ENCODE assay signal across 2 cellular contexts in the genomic region with DNA sequence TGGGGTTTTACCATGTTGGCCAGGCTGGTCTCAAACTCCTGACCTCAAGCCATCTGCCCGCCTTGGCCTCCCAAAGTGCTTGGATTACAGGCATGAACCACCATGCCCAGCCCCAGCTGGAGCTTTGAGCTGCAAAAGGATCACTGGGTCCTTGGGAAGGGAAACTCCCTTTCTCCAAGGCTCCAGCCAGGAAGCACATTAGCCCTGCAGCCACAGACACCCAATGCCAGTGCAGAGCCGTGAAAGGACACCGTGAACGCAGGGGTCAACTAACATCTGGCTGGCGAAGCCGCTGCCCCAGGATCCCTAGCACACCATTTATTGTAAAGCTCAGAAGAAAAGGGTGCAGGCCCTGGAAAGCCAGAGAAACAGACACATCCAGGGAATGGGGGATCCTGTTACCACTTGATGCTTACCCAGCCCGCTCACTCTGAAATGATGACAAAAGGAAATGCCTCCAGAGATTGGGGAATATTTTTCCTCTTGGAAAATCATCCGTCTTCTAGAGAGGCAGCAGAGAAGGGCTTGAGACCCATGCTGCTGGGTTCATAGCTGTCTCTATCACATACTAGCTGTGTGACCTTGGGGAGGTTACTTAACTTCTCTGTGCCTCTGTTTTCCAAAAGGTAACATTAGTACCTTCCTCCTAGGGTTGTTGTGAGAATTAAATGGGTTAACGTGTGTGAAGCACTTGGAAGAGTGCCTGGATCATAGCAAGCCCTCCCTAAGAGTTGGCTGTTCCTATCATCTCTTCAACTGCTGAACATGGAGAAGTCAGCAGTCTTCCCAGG.
TF ChIP-seq lines count a peak whose summit lies in the region.

No MANE protein-coding gene starts in this region.

TF ChIP-seq in HEK293, 187 proteins besides CTCF, POLR2A, EP300 and RAD21:
- TF ChIP-seq ZNF768 (tag by site-specific recombination; IDR thresholded peaks at IDR 0.05) (peak; percentile 75), GLI2 (tag by site-specific recombination; IDR thresholded peaks at IDR 0.05; ENCODE audit: borderline replicate concordance, low read depth) (no peak), ZNF837 (tag by site-specific recombination; IDR thresholded peaks at IDR 0.05) (no peak)
- TF ChIP-seq, protein P1, sequence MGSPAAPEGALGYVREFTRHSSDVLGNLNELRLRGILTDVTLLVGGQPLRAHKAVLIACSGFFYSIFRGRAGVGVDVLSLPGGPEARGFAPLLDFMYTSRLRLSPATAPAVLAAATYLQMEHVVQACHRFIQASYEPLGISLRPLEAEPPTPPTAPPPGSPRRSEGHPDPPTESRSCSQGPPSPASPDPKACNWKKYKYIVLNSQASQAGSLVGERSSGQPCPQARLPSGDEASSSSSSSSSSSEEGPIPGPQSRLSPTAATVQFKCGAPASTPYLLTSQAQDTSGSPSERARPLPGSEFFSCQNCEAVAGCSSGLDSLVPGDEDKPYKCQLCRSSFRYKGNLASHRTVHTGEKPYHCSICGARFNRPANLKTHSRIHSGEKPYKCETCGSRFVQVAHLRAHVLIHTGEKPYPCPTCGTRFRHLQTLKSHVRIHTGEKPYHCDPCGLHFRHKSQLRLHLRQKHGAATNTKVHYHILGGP (tag by site-specific recombination; IDR thresholded peaks at IDR 0.05): no peak
- TF ChIP-seq, protein P2, sequence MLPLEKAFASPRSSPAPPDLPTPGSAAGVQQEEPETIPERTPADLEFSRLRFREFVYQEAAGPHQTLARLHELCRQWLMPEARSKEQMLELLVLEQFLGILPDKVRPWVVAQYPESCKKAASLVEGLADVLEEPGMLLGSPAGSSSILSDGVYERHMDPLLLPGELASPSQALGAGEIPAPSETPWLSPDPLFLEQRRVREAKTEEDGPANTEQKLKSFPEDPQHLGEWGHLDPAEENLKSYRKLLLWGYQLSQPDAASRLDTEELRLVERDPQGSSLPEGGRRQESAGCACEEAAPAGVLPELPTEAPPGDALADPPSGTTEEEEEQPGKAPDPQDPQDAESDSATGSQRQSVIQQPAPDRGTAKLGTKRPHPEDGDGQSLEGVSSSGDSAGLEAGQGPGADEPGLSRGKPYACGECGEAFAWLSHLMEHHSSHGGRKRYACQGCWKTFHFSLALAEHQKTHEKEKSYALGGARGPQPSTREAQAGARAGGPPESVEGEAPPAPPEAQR (tag by site-specific recombination; IDR thresholded peaks at IDR 0.05): no peak

TF ChIP-seq in K562, 482 proteins besides CTCF, POLR2A, EP300 and RAD21:
- TF ChIP-seq RBM25 (IDR thresholded peaks at IDR 0.05; ENCODE audit: low read depth, low read length, severe bottlenecking) (peak; percentile 68), ZFP36 (IDR thresholded peaks at IDR 0.05; ENCODE audit: low read depth, low read length, partially characterized antibody) (peak; percentile 74), ZBTB7A (IDR thresholded peaks at IDR 0.05; ENCODE audit: borderline replicate concordance, control insufficient read depth, low read depth, low read length) (no peak)
- TF ChIP-seq, protein P3, sequence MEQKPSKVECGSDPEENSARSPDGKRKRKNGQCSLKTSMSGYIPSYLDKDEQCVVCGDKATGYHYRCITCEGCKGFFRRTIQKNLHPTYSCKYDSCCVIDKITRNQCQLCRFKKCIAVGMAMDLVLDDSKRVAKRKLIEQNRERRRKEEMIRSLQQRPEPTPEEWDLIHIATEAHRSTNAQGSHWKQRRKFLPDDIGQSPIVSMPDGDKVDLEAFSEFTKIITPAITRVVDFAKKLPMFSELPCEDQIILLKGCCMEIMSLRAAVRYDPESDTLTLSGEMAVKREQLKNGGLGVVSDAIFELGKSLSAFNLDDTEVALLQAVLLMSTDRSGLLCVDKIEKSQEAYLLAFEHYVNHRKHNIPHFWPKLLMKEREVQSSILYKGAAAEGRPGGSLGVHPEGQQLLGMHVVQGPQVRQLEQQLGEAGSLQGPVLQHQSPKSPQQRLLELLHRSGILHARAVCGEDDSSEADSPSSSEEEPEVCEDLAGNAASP (IDR thresholded peaks at IDR 0.05): no peak
- TF ChIP-seq, protein P4, sequence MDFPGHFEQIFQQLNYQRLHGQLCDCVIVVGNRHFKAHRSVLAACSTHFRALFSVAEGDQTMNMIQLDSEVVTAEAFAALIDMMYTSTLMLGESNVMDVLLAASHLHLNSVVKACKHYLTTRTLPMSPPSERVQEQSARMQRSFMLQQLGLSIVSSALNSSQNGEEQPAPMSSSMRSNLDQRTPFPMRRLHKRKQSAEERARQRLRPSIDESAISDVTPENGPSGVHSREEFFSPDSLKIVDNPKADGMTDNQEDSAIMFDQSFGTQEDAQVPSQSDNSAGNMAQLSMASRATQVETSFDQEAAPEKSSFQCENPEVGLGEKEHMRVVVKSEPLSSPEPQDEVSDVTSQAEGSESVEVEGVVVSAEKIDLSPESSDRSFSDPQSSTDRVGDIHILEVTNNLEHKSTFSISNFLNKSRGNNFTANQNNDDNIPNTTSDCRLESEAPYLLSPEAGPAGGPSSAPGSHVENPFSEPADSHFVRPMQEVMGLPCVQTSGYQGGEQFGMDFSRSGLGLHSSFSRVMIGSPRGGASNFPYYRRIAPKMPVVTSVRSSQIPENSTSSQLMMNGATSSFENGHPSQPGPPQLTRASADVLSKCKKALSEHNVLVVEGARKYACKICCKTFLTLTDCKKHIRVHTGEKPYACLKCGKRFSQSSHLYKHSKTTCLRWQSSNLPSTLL (IDR thresholded peaks at IDR 0.05): no peak
